In the genomic region with DNA sequence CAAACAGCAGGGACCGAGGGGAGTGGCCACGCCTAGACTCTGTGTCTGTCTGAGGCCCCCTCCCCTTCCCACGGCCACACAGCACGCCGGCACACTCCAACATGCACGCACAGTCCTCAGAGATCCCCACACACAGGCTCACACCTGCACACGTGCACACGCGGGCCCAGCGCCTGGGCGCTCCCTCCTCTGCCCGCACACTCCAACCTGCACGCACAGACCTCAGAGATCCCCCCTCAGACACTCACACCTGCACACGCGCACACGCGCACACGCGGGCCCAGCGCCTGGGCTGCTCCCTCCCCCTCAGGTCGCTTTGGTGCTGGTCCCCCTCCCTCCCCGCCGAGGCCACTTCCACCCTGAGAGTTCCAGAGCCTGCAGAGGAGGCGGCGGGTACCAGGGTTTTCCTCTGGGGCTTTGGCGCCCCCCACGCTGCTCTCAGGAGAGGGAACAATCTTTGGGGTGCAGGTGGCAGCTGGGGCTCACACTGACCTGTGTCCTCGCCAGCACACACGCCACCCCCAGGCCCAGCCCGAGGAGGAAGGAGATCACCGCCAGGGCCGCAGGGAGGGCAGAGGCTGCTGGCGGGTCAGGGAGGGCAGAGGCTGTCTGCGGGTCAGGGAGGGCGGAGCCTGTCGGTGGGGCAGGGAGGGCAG, we compare ENCODE assay signal across 1 cellular context.
TF ChIP-seq lines count a peak whose summit lies in the region.

No MANE protein-coding gene starts in this region.

TF ChIP-seq in GM12878, 131 proteins besides CTCF, POLR2A, EP300 and RAD21:
- peak; percentile 75 for TF ChIP-seq NR2F1 (conservative IDR thresholded peaks at IDR 0.05)
- TF ChIP-seq BHLHE40 (IDR thresholded peaks at IDR 0.05; ENCODE audit: borderline replicate concordance in 1 of 2, low read depth in 2 of 2, low read length in 1 of 2): peak; percentile 38 to 86; a peak in 3 of 4 replicates
- TF ChIP-seq GATAD2B (conservative IDR thresholded peaks at IDR 0.05; ENCODE audit: low read depth): no peak
- peak; percentile 31; the same call in 1 of the 2 replicates for TF ChIP-seq IKZF1 (conservative IDR thresholded peaks at IDR 0.05)
- TF ChIP-seq, protein P1, sequence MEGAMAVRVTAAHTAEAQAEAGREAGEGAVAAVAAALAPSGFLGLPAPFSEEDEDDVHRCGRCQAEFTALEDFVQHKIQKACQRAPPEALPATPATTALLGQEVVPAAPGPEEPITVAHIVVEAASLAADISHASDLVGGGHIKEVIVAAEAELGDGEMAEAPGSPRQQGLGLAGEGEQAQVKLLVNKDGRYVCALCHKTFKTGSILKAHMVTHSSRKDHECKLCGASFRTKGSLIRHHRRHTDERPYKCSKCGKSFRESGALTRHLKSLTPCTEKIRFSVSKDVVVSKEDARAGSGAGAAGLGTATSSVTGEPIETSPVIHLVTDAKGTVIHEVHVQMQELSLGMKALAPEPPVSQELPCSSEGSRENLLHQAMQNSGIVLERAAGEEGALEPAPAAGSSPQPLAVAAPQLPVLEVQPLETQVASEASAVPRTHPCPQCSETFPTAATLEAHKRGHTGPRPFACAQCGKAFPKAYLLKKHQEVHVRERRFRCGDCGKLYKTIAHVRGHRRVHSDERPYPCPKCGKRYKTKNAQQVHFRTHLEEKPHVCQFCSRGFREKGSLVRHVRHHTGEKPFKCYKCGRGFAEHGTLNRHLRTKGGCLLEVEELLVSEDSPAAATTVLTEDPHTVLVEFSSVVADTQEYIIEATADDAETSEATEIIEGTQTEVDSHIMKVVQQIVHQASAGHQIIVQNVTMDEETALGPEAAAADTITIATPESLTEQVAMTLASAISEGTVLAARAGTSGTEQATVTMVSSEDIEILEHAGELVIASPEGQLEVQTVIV (IDR thresholded peaks at IDR 0.05; ENCODE audit: borderline replicate concordance, partially characterized antibody): no peak
- TF ChIP-seq, protein P2, sequence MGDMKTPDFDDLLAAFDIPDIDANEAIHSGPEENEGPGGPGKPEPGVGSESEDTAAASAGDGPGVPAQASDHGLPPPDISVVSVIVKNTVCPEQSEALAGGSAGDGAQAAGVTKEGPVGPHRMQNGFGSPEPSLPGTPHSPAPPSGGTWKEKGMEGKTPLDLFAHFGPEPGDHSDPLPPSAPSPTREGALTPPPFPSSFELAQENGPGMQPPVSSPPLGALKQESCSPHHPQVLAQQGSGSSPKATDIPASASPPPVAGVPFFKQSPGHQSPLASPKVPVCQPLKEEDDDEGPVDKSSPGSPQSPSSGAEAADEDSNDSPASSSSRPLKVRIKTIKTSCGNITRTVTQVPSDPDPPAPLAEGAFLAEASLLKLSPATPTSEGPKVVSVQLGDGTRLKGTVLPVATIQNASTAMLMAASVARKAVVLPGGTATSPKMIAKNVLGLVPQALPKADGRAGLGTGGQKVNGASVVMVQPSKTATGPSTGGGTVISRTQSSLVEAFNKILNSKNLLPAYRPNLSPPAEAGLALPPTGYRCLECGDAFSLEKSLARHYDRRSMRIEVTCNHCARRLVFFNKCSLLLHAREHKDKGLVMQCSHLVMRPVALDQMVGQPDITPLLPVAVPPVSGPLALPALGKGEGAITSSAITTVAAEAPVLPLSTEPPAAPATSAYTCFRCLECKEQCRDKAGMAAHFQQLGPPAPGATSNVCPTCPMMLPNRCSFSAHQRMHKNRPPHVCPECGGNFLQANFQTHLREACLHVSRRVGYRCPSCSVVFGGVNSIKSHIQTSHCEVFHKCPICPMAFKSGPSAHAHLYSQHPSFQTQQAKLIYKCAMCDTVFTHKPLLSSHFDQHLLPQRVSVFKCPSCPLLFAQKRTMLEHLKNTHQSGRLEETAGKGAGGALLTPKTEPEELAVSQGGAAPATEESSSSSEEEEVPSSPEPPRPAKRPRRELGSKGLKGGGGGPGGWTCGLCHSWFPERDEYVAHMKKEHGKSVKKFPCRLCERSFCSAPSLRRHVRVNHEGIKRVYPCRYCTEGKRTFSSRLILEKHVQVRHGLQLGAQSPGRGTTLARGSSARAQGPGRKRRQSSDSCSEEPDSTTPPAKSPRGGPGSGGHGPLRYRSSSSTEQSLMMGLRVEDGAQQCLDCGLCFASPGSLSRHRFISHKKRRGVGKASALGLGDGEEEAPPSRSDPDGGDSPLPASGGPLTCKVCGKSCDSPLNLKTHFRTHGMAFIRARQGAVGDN (IDR thresholded peaks at IDR 0.05): peak; percentile 40; the same call in 1 of the 2 replicates
- TF ChIP-seq DPF2 (IDR thresholded peaks at IDR 0.05): 0 out of 2 replicates have a peak, but pooled peaks have one; percentile 18
- TF ChIP-seq SMAD1 (IDR thresholded peaks at IDR 0.05; ENCODE audit: low read depth, partially characterized antibody): no peak
